In the genomic region with DNA sequence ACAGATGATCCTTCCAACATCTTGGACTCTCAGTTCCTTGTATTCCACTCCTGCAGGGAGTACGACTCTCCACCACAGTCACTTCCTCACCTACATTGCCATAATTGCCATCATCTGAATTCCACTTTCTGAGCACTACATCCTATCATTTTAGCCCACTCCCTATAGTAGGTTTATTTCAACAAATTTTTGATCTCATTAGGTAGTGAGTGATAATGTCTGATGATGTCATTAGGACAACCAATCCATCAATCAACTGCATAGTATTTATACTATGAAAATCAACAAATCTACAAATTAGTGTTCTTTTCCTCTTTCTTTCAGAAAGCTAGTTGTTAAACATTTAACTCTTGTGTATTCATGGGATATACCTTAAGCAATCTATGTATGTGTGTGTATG, we compare ENCODE assay signal across 12 cellular contexts. TPM values are rescaled to one million over a fixed set of nuclear protein-coding genes. Genes with fewer than 3 reads are reported as not detected.
DNase-seq lines count a peak whose midpoint lies in the region; ATAC-seq, FAIRE-seq and TF ChIP-seq lines count a peak whose summit lies in the region.
"Had no signal": no experiment of that assay in that cellular context is flagged by ENCODE, and none has a peak within 500 bp of the region (broad histone marks: within the 10 kb centered on the region; RNA-seq: fewer than 3 reads in every experiment).

No MANE protein-coding gene starts in this region.

- H3K36me3 ChIP-seq in HepG2 (replicated peaks in 1 of 2; ENCODE audit: control insufficient read depth in 1 of 2, insufficient read depth in 2 of 2, low read length in 2 of 2) (no peaks in the 10 kb centered on the region), right lobe of liver (no peaks in the 10 kb centered on the region)

- peaks cover 8% of the 10 kb centered on the region for H3K4me1 Mint-ChIP-seq in T-helper 17 cell

- H4K20me1 ChIP-seq in HepG2 (ENCODE audit: insufficient read depth, low read length) = no peaks in the 10 kb centered on the region

- intact Hi-C loops in HepG2 (cut with micrococcal nuclease; ENCODE audit: unreplicated experiment) (loop anchor here (1.0 to 10.0 kb wide), 2 partner anchors 272 to 361 kb away; partner anchors contain the start of gene NUP42), right lobe of liver (cut with DNase I) (no loop called here)

- peak overlapping the region; percentile 5 for H3K4me3 Mint-ChIP-seq in T-helper 17 cell
- H3K4me3 Mint-ChIP-seq: CD4-positive, CD25-positive, alpha-beta regulatory T cell; T-cell had no signal

- DNase-seq in HepG2 (ENCODE audit: low spot score) = no peak
- DNase-seq in right lobe of liver = no peak
- DNase-seq in T-helper 17 cell = no peak
- no peak for DNase-seq in activated gamma-delta T cell treated with Interleukin-2 at 50 U/mL for 16 hours
- DNase-seq in GOT3 (lab: John Stamatoyannopoulos, UW) = no peak
- DNase-seq: H7, SK-N-SH, T-cell had no signal

- no peak overlapping the region for H2AFZ ChIP-seq in HepG2 (ENCODE audit: low read length)

- CTCF ChIA-PET in HepG2 (lab: Yijun Ruan, JAX; ENCODE audit: low intra/inter-chr PET ratio, low total read pairs) = interaction anchor here (1.2 to 2.1 kb wide), 4 partner anchors 115 to 273 kb away, joined by 3 to 8 read pairs (median 4); no protein-coding TSS in a partner anchor

- no TSS peak for BruUV-seq in HepG2 (replicated peaks; lab: Mats Ljungman, UMichigan)

- H3K4me2 ChIP-seq in HepG2 (ENCODE audit: low read depth, low read length) = no peak overlapping the region
- H3K4me2 ChIP-seq: SK-N-SH had no signal

- H3K9me3 ChIP-seq in HepG2 (ENCODE audit: low read length) = no peaks in the 10 kb centered on the region
- H3K9me3 ChIP-seq in right lobe of liver = no peaks in the 10 kb centered on the region
- H3K9me3 ChIP-seq in T-helper 17 cell (ENCODE audit: control insufficient read depth, low read length, poor library complexity, severe bottlenecking) = no peaks in the 10 kb centered on the region
- H3K9me3 ChIP-seq: SK-N-SH had no signal

- no peaks in the 10 kb centered on the region for H3K79me2 ChIP-seq in HepG2 (ENCODE audit: insufficient read depth, low read length)

- H3K27ac ChIP-seq in HepG2 (ENCODE audit: extremely low read length, insufficient read depth, low read length) (no peak overlapping the region), right lobe of liver (no peak overlapping the region)
- H3K27ac ChIP-seq: HL-60 had no signal

- peaks cover 0 to 2% of the 10 kb centered on the region in 2 experiments; a peak in 1 of 5 replicates for H3K27me3 ChIP-seq in HepG2 (ENCODE audit: control insufficient read depth in 1 of 2, insufficient read depth in 2 of 2, low read length in 2 of 2)
- no peaks in the 10 kb centered on the region for H3K27me3 ChIP-seq in right lobe of liver

- H3K27ac Mint-ChIP-seq in T-helper 17 cell = no peak overlapping the region

- TF ChIP-seq CTCF in HepG2 (CRISPR knock-in tag; IDR thresholded peaks at IDR 0.05) (no peak), right lobe of liver (IDR thresholded peaks at IDR 0.05) (no peak)

- no peaks in the 10 kb centered on the region for H3K27me3 Mint-ChIP-seq in T-helper 17 cell
- H3K27me3 Mint-ChIP-seq: T-cell had no signal

- H3K4me3 ChIP-seq in HepG2 (replicated peaks in 1 of 3; ENCODE audit: insufficient read depth in 1 of 3, low read depth in 2 of 3, low read length in 3 of 3) = no peak overlapping the region
- H3K4me3 ChIP-seq in right lobe of liver = no peak overlapping the region

- POLR2A ChIA-PET in HepG2 (lab: Yijun Ruan, JAX) = interaction anchor here (0.6 kb wide), 1 partner anchor 334 kb away, joined by 5 read pairs; no protein-coding TSS in a partner anchor

- H3K4me1 ChIP-seq in HepG2 (ENCODE audit: insufficient read depth, low read length) (peaks cover 14% of the 10 kb centered on the region), right lobe of liver (no peaks in the 10 kb centered on the region)

- 52% methylated on average over 1 of the region's 1 CpG for WGBS in HepG2 (ENCODE audit: low lambda C conversion rate)
- WGBS in right lobe of liver (ENCODE audit: insufficient coverage, low coverage, low lambda C conversion rate, missing lambda C conversion rate) = 38% methylated on average over 1 of the region's 1 CpG

- ATAC-seq in HepG2 (no peak), right lobe of liver (no peak), HG02973 (IDR thresholded peaks at IDR 0.05; ENCODE audit: unreplicated experiment) (peak; percentile 20), T-helper 17 cell (no peak), GM18502 (IDR thresholded peaks at IDR 0.05; ENCODE audit: poor library complexity, unreplicated experiment) (no peak)

- no peak for TF ChIP-seq EP300 in HepG2 (IDR thresholded peaks at IDR 0.05; ENCODE audit: low read depth in 2 of 2, low read length in 2 of 2)
- no peak for TF ChIP-seq EP300 in HepG2 (CRISPR knock-in tag; IDR thresholded peaks at IDR 0.05; ENCODE audit: borderline replicate concordance)

- in situ Hi-C loops in HepG2 (cut with HindIII; ENCODE audit: extremely low pct_ligation_motif_present, low pct_unique_long_range_greater_than_20kb) = no loop called here

- TF ChIP-seq RAD21 in HepG2 (CRISPR knock-in tag; IDR thresholded peaks at IDR 0.05) = no peak

- no peak overlapping the region for H3K9ac ChIP-seq in HepG2 (ENCODE audit: insufficient read depth, low read depth, low read length)
- H3K9ac ChIP-seq: SK-N-SH had no signal

- H3K36me3 Mint-ChIP-seq in T-helper 17 cell (ENCODE audit: low read depth) = peaks cover 2% of the 10 kb centered on the region
- H3K36me3 Mint-ChIP-seq: CD4-positive, CD25-positive, alpha-beta regulatory T cell; T-cell had no signal

- TF ChIP-seq POLR2A in HepG2 (IDR thresholded peaks at IDR 0.05; ENCODE audit: insufficient read depth in 1 of 2, low read depth in 2 of 2, low read length in 2 of 2) = no peak
- no peak for TF ChIP-seq POLR2A in right lobe of liver (IDR thresholded peaks at IDR 0.05)

- FAIRE-seq in HepG2 (lab: Jason Lieb, UNC) = no peak

TF ChIP-seq in HepG2, 621 proteins besides CTCF, POLR2A, EP300 and RAD21:
- TF ChIP-seq MAFG (CRISPR knock-in tag; IDR thresholded peaks at IDR 0.05) = no peak
- TF ChIP-seq ZNF672 (CRISPR knock-in tag; IDR thresholded peaks at IDR 0.05) = no peak
- TF ChIP-seq ZNF430 (CRISPR knock-in tag; IDR thresholded peaks at IDR 0.05) = no peak
- no peak for TF ChIP-seq ZNF547 (CRISPR knock-in tag; IDR thresholded peaks at IDR 0.05)
- peak; percentile 77 for TF ChIP-seq ATF7 (IDR thresholded peaks at IDR 0.05)
- TF ChIP-seq ATF7 (CRISPR knock-in tag; IDR thresholded peaks at IDR 0.05) = no peak
- no peak for TF ChIP-seq SRSF4 (IDR thresholded peaks at IDR 0.05; ENCODE audit: low read depth, low read length, poor library complexity, severe bottlenecking)

RNA-seq across cellular contexts. Expression of gene TRA2A, which starts 13.7 kb away (rescaled TPM):
- total RNA-seq in HepG2 (2016; rRNA removed; fragmentation: Illumina TruSeq; extraction: Trizol) = 39.1 and 52.7 TPM in 2 replicates
- total RNA-seq in HepG2 (2016; cell fraction: cytosol; rRNA removed; fragmentation: Illumina TruSeq; extraction: Trizol; ENCODE audit: low read depth) = 9.7 and 11.8 TPM in 2 replicates
- 42.4 and 53.4 TPM in 2 replicates for total RNA-seq in HepG2 (2016; cell fraction: insoluble cytoplasmic fraction; rRNA removed; fragmentation: Illumina TruSeq; extraction: Trizol)
- total RNA-seq in HepG2 (2016; cell fraction: membrane; rRNA removed; fragmentation: Illumina TruSeq; extraction: Trizol) = 18.1 and 19.9 TPM in 2 replicates
- 58.6 and 59.9 TPM in 2 replicates for total RNA-seq in HepG2 (2016; cell fraction: nucleus; rRNA removed; fragmentation: Illumina TruSeq; extraction: Trizol)
- polyA plus RNA-seq in HepG2 (2011; rRNA removed) = 38.5 and 41.6 TPM in 2 replicates
- 17.7 and 19.0 TPM in 2 replicates for polyA plus RNA-seq in HepG2 (2011; cell fraction: cytosol; rRNA removed)
- polyA plus RNA-seq in HepG2 (2011; cell fraction: nucleus; rRNA removed) = 52.2 and 74.4 TPM in 2 replicates
- polyA plus RNA-seq in HepG2 (2012) = 22.3 and 41.5 TPM in 2 replicates
- 11.2 and 11.6 TPM in 2 replicates for polyA plus RNA-seq in HepG2 (2016; cell fraction: cytosol; fragmentation: Illumina TruSeq; extraction: Trizol; ENCODE audit: low read depth)
- polyA plus RNA-seq in HepG2 (2016; cell fraction: insoluble cytoplasmic fraction; fragmentation: Illumina TruSeq; extraction: Trizol; ENCODE audit: low read depth) = 117 and 127 TPM in 2 replicates
- polyA plus RNA-seq in HepG2 (2016; cell fraction: membrane; fragmentation: Illumina TruSeq; extraction: Trizol; ENCODE audit: low read depth) = 23.2 and 23.3 TPM in 2 replicates
- 182 and 185 TPM in 2 replicates for polyA plus RNA-seq in HepG2 (2016; cell fraction: nucleus; fragmentation: Illumina TruSeq; extraction: Trizol; ENCODE audit: insufficient read depth, low read depth)
- 28.3 and 56.1 TPM in 2 replicates for polyA minus RNA-seq in HepG2 (2011; rRNA and poly(A)+ RNA removed; ENCODE audit: low replicate concordance)
- polyA minus RNA-seq in HepG2 (2011; cell fraction: cytosol; rRNA and poly(A)+ RNA removed) = 14.5 and 23.9 TPM in 2 replicates
- 117 and 142 TPM in 2 replicates for polyA minus RNA-seq in HepG2 (2011; cell fraction: nucleus; rRNA and poly(A)+ RNA removed)
- total RNA-seq in right lobe of liver = 10 to 100 TPM; 11.1 to 34.9 (median 24.7) TPM
- total RNA-seq in T-helper 17 cell = 100 to 1,000 TPM; 249 to 285 TPM

RNA-seq across cellular contexts. Expression of gene CCDC126, which starts 51.7 kb away (rescaled TPM):
- total RNA-seq in HepG2 (2016; rRNA removed; fragmentation: Illumina TruSeq; extraction: Trizol) = 8.7 and 9.3 TPM in 2 replicates
- 18.2 and 18.4 TPM in 2 replicates for total RNA-seq in HepG2 (2016; cell fraction: cytosol; rRNA removed; fragmentation: Illumina TruSeq; extraction: Trizol; ENCODE audit: low read depth)
- 9.4 and 9.5 TPM in 2 replicates for total RNA-seq in HepG2 (2016; cell fraction: insoluble cytoplasmic fraction; rRNA removed; fragmentation: Illumina TruSeq; extraction: Trizol)
- total RNA-seq in HepG2 (2016; cell fraction: membrane; rRNA removed; fragmentation: Illumina TruSeq; extraction: Trizol) = 8.0 and 8.8 TPM in 2 replicates
- 5.1 and 11.0 TPM in 2 replicates for total RNA-seq in HepG2 (2016; cell fraction: nucleus; rRNA removed; fragmentation: Illumina TruSeq; extraction: Trizol)
- 3.5 and 3.9 TPM in 2 replicates for polyA plus RNA-seq in HepG2 (2011; rRNA removed)
- polyA plus RNA-seq in HepG2 (2011; cell fraction: cytosol; rRNA removed) = 1.6 and 2.4 TPM in 2 replicates
- 1.1 and 2.8 TPM in 2 replicates for polyA plus RNA-seq in HepG2 (2011; cell fraction: nucleus; rRNA removed)
- 5.7 and 5.8 TPM in 2 replicates for polyA plus RNA-seq in HepG2 (2012)
- polyA plus RNA-seq in HepG2 (2016; cell fraction: cytosol; fragmentation: Illumina TruSeq; extraction: Trizol; ENCODE audit: low read depth) = 1.6 and 2.4 TPM in 2 replicates
- 6.6 and 8.6 TPM in 2 replicates for polyA plus RNA-seq in HepG2 (2016; cell fraction: insoluble cytoplasmic fraction; fragmentation: Illumina TruSeq; extraction: Trizol; ENCODE audit: low read depth)
- 3.7 and 4.1 TPM in 2 replicates for polyA plus RNA-seq in HepG2 (2016; cell fraction: membrane; fragmentation: Illumina TruSeq; extraction: Trizol; ENCODE audit: low read depth)
- polyA plus RNA-seq in HepG2 (2016; cell fraction: nucleus; fragmentation: Illumina TruSeq; extraction: Trizol; ENCODE audit: insufficient read depth, low read depth) = 13.3 and 14.1 TPM in 2 replicates
- polyA minus RNA-seq in HepG2 (2011; rRNA and poly(A)+ RNA removed; ENCODE audit: low replicate concordance) = 1.4 and 3.6 TPM in 2 replicates
- polyA minus RNA-seq in HepG2 (2011; cell fraction: cytosol; rRNA and poly(A)+ RNA removed) = 4.7 and 7.3 TPM in 2 replicates
- polyA minus RNA-seq in HepG2 (2011; cell fraction: nucleus; rRNA and poly(A)+ RNA removed) = 7.9 and 8.1 TPM in 2 replicates
- total RNA-seq in right lobe of liver = 1 to 10 TPM; 5.9 to 9.8 (median 6.2) TPM
- 1 to 10 TPM; 6.5 to 7.5 TPM for total RNA-seq in T-helper 17 cell
